12 cellular contexts compared by ENCODE assay signal in the genomic region with DNA sequence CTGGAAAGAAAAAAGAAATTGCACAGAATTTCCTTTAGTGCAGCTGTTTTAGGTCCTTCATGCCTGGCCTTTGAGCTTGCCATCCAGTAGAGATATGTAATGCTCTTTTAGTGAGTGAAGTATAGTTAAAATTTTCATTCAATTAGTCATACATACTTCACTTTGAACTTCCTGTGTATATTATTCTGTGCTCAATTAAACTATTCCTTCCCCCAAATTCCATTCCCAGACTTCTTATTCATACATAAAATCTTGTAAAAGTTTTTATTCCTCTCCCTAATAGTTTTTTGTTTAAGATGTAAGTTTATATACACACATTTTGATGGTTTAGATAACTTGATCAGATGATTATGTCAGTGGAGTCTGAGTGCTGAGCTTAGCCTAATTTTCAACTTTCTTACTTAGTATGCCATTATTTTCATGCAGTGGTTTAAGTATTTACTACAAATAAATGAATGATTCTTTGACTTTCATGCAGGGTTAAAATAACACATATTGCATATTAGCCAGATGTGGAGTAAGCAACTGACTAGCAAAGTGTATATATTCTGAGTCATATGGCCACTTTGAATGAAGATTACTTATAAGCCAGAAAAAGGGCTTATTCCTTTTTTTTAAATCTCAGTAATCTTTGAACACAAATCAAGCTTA. TPM values are rescaled to one million over a fixed set of nuclear protein-coding genes. Genes with fewer than 3 reads are reported as not detected.
DNase-seq lines count a peak whose midpoint lies in the region; ATAC-seq, FAIRE-seq and TF ChIP-seq lines count a peak whose summit lies in the region.
"Had no signal": no experiment of that assay in that cellular context is flagged by ENCODE, and none has a peak within 500 bp of the region (broad histone marks: within the 10 kb centered on the region; RNA-seq: fewer than 3 reads in every experiment).

No MANE protein-coding gene starts in this region.

- POLR2A ChIA-PET in PC-3 (lab: Charles Lee; ENCODE audit: unreplicated experiment), result interaction anchor here (0.6 to 1.1 kb wide), 2 partner anchors 76 to 197 kb away, joined by 3 to 6 read pairs; no protein-coding TSS in a partner anchor

- peak overlapping the region; percentile 61 for H3K4me2 ChIP-seq in PC-3 (ENCODE audit: low read length)

- ATAC-seq in PC-3 (peak; percentile 94), GM21528 (IDR thresholded peaks at IDR 0.05; ENCODE audit: low FRiP score, unreplicated experiment) (no peak)
- no peak for ATAC-seq in stimulated activated naive B cell treated with anti-CD40 and anti-IgM and Interleukin-4, amounts not matched to agents 10 μg/mL and 1 μg/mL and 100 μg/mL, for 72 hours (replicated peaks)
- ATAC-seq: activated CD4-positive, CD25-positive, alpha-beta regulatory T cell treated with anti-CD3 and anti-CD28 coated beads, Interleukin-2, amount 50 U/mL, for 24 hours; naive thymus-derived CD8-positive, alpha-beta T cell had no signal

- no peak for TF ChIP-seq CTCF in PC-3 (conservative IDR thresholded peaks at IDR 0.05; ENCODE audit: low read depth, low read length)
- no peak for TF ChIP-seq CTCF in nephron (IDR thresholded peaks at IDR 0.05; ENCODE audit: unreplicated experiment in 3 of 3)
- TF ChIP-seq CTCF in dorsolateral prefrontal cortex (IDR thresholded peaks at IDR 0.05 in 54 of 56, conservative IDR thresholded peaks at IDR 0.05 in 2 of 56; ENCODE audit: low read depth in 1 of 56, partially characterized antibody in 56 of 56), result no peak

- no TSS peak for BruUV-seq in PC-3 (replicated peaks; lab: Mats Ljungman, UMichigan)

- H3K4me3 ChIP-seq in PC-3 (ENCODE audit: low read length) (peak overlapping the region; percentile 18; the same call in 1 of the 2 replicates), dorsolateral prefrontal cortex (no peak overlapping the region)
- H3K4me3 ChIP-seq: Peyer's patch, stomach had no signal

- peaks cover 10% of the 10 kb centered on the region for H3K4me1 Mint-ChIP-seq in nephron
- no peaks in the 10 kb centered on the region for H3K4me1 Mint-ChIP-seq in activated T-cell treated with anti-CD3 and anti-CD28 coated beads, Interleukin-2, amount 50 U/mL, for 24 hours (ENCODE audit: low read depth)
- no peaks in the 10 kb centered on the region for H3K4me1 Mint-ChIP-seq in stimulated activated naive B cell treated with anti-CD40 and anti-IgM and Interleukin-4, amounts not matched to agents 10 μg/mL and 1 μg/mL and 100 μg/mL, for 72 hours
- H3K4me1 Mint-ChIP-seq: naive thymus-derived CD8-positive, alpha-beta T cell had no signal

- H3K27ac ChIP-seq in PC-3 (ENCODE audit: low read length) (peak overlapping the region; percentile 89), dorsolateral prefrontal cortex (no peak overlapping the region)
- H3K27ac ChIP-seq: Peyer's patch, stomach had no signal

- H3K9me3 Mint-ChIP-seq in nephron, result no peaks in the 10 kb centered on the region
- H3K9me3 Mint-ChIP-seq in activated T-cell treated with anti-CD3 and anti-CD28 coated beads, Interleukin-2, amount 50 U/mL, for 24 hours, result no peaks in the 10 kb centered on the region
- H3K9me3 Mint-ChIP-seq in stimulated activated naive B cell treated with anti-CD40 and anti-IgM and Interleukin-4, amounts not matched to agents 10 μg/mL and 1 μg/mL and 100 μg/mL, for 72 hours, result no peaks in the 10 kb centered on the region
- H3K9me3 Mint-ChIP-seq: naive thymus-derived CD8-positive, alpha-beta T cell had no signal

- no peak overlapping the region for H3K4me3 Mint-ChIP-seq in nephron
- H3K4me3 Mint-ChIP-seq in activated T-cell treated with anti-CD3 and anti-CD28 coated beads, Interleukin-2, amount 50 U/mL, for 24 hours, result no peak overlapping the region
- H3K4me3 Mint-ChIP-seq in stimulated activated naive B cell treated with anti-CD40 and anti-IgM and Interleukin-4, amounts not matched to agents 10 μg/mL and 1 μg/mL and 100 μg/mL, for 72 hours, result no peak overlapping the region
- H3K4me3 Mint-ChIP-seq: naive thymus-derived CD8-positive, alpha-beta T cell had no signal

- H3K36me3 Mint-ChIP-seq in nephron (ENCODE audit: low read depth), result peaks cover 85% of the 10 kb centered on the region
- peaks cover 2% of the 10 kb centered on the region for H3K36me3 Mint-ChIP-seq in activated T-cell treated with anti-CD3 and anti-CD28 coated beads, Interleukin-2, amount 50 U/mL, for 24 hours (ENCODE audit: low read depth)
- H3K36me3 Mint-ChIP-seq in stimulated activated naive B cell treated with anti-CD40 and anti-IgM and Interleukin-4, amounts not matched to agents 10 μg/mL and 1 μg/mL and 100 μg/mL, for 72 hours, result peaks cover 5 to 8% of the 10 kb centered on the region in 2 donors

- no peaks in the 10 kb centered on the region for H4K20me1 ChIP-seq in PC-3 (ENCODE audit: low read length)

- peak; percentile 4 for FAIRE-seq in endometrium (lab: Jason Lieb, UNC)

- peak overlapping the region; percentile 3 to 55 (median 16) for H3K27ac Mint-ChIP-seq in nephron
- no peak overlapping the region for H3K27ac Mint-ChIP-seq in activated T-cell treated with anti-CD3 and anti-CD28 coated beads, Interleukin-2, amount 50 U/mL, for 24 hours
- no peak overlapping the region for H3K27ac Mint-ChIP-seq in stimulated activated naive B cell treated with anti-CD40 and anti-IgM and Interleukin-4, amounts not matched to agents 10 μg/mL and 1 μg/mL and 100 μg/mL, for 72 hours
- H3K27ac Mint-ChIP-seq: naive thymus-derived CD8-positive, alpha-beta T cell had no signal

- H3K27me3 Mint-ChIP-seq in nephron (ENCODE audit: low read depth), result no peaks in the 10 kb centered on the region
- no peaks in the 10 kb centered on the region for H3K27me3 Mint-ChIP-seq in activated T-cell treated with anti-CD3 and anti-CD28 coated beads, Interleukin-2, amount 50 U/mL, for 24 hours
- no peaks in the 10 kb centered on the region for H3K27me3 Mint-ChIP-seq in stimulated activated naive B cell treated with anti-CD40 and anti-IgM and Interleukin-4, amounts not matched to agents 10 μg/mL and 1 μg/mL and 100 μg/mL, for 72 hours
- H3K27me3 Mint-ChIP-seq: naive thymus-derived CD8-positive, alpha-beta T cell had no signal

- H3K4me1 ChIP-seq in PC-3 (ENCODE audit: insufficient read depth, low read length), result peaks cover 45% of the 10 kb centered on the region
- H3K4me1 ChIP-seq: Peyer's patch had no signal

- intact Hi-C loops in PC-3 (cut with micrococcal nuclease), result loop anchor here (1.0 to 2.0 kb wide), 3 partner anchors 20 to 33 kb away; no protein-coding TSS in a partner anchor
- intact Hi-C loops in dorsolateral prefrontal cortex (cut with DNase I), result no loop called here

- H3K79me2 ChIP-seq in PC-3 (ENCODE audit: low read length), result peaks cover 18% of the 10 kb centered on the region; the same call in 1 of the 2 replicates

- H3K27me3 ChIP-seq in PC-3 (ENCODE audit: low read length) (no peaks in the 10 kb centered on the region), dorsolateral prefrontal cortex (no peaks in the 10 kb centered on the region)
- H3K27me3 ChIP-seq: Peyer's patch, stomach had no signal

- CTCF ChIA-PET in PC-3 (lab: Charles Lee), result interaction anchor here (0.5 to 1.3 kb wide), 6 partner anchors 19 to 220 kb away, joined by 3 to 9 read pairs (median 4); no protein-coding TSS in a partner anchor

- DNase-seq in Daoy (ENCODE audit: low read depth), result peak; percentile 67
- DNase-seq in PC-3, result peak; percentile 89
- no peak for DNase-seq in activated T-cell treated with anti-CD3 and anti-CD28 coated beads, Interleukin-2, amount 50 U/mL, for 24 hours
- no peak for DNase-seq in dorsolateral prefrontal cortex
- no peak for DNase-seq in stimulated activated naive B cell treated with anti-CD40 and anti-IgM and Interleukin-4, amounts not matched to agents 10 μg/mL and 1 μg/mL and 100 μg/mL, for 72 hours
- DNase-seq: naive thymus-derived CD8-positive, alpha-beta T cell; Peyer's patch; stomach had no signal

- no peaks in the 10 kb centered on the region for H3K9me3 ChIP-seq in PC-3 (ENCODE audit: low read length)
- H3K9me3 ChIP-seq: Peyer's patch, stomach had no signal

- peak overlapping the region; percentile 58 for H3K9ac ChIP-seq in PC-3 (ENCODE audit: low read length)

- H3F3A ChIP-seq in PC-3 (ENCODE audit: low read length, unreplicated experiment), result peaks cover 9% of the 10 kb centered on the region

- H3K9me2 ChIP-seq in PC-3 (replicated peaks; ENCODE audit: low read length), result no peaks in the 10 kb centered on the region

- H2AFZ ChIP-seq in PC-3 (ENCODE audit: low read length), result no peak overlapping the region

- H3K36me3 ChIP-seq in PC-3 (ENCODE audit: low read depth, low read length), result peaks cover 62% of the 10 kb centered on the region
- H3K36me3 ChIP-seq: Peyer's patch had no signal

RNA-seq across cellular contexts. Expression of a gene that starts 42.5 kb away (rescaled TPM):
- total RNA-seq in Daoy (2014; rRNA removed; shearing (Covaris generic)), result 36.3 and 40.5 TPM in 2 replicates
- total RNA-seq in PC-3 (2014; rRNA removed), result 29.1 and 45.0 TPM in 2 replicates
- 10 to 100 TPM; 22.8 to 62.2 (median 48.1) TPM for total RNA-seq in dorsolateral prefrontal cortex

Comparison
In these comparisons a context has a peak if more than half of its experiments do, and no peak if none do; other contexts are left out.
1. DNase-seq: peak in Daoy (single experiment) and PC-3 (single experiment); none in activated T-cell treated with anti-CD3 and anti-CD28 coated beads, Interleukin-2, amount 50 U/mL, for 24 hours (single experiment), dorsolateral prefrontal cortex (0 of 10) and stimulated activated naive B cell treated with anti-CD40 and anti-IgM and Interleukin-4, amounts not matched to agents 10 μg/mL and 1 μg/mL and 100 μg/mL, for 72 hours (single experiment).
2. H3K27ac Mint-ChIP-seq: peak in nephron (3 of 3); none in activated T-cell treated with anti-CD3 and anti-CD28 coated beads, Interleukin-2, amount 50 U/mL, for 24 hours (single experiment) and stimulated activated naive B cell treated with anti-CD40 and anti-IgM and Interleukin-4, amounts not matched to agents 10 μg/mL and 1 μg/mL and 100 μg/mL, for 72 hours (single experiment).